Comparison of ENCODE assay signal across 8 cellular contexts in genomic region chr1:40508375-40509341, GRCh38. TPM values are rescaled to one million over a fixed set of nuclear protein-coding genes. Genes with fewer than 3 reads are reported as not detected.
DNase-seq lines count a peak whose midpoint lies in the region; ATAC-seq, FAIRE-seq and TF ChIP-seq lines count a peak whose summit lies in the region.

EXO5 (plus strand) TSS chr1:40508767; CDS start chr1:40514545, 5,778 bp downstream.

- intact Hi-C loops in HepG2 (cut with micrococcal nuclease; ENCODE audit: unreplicated experiment): no loop called here

- TF ChIP-seq CTCF in HepG2 (CRISPR knock-in tag; IDR thresholded peaks at IDR 0.05): no peak; the same call in 1 of the 2 replicates

- H3K4me1 ChIP-seq in HepG2 (ENCODE audit: insufficient read depth, low read length): peaks cover 18% of the 10 kb centered on the region

- H3K27me3 ChIP-seq in HepG2 (ENCODE audit: control insufficient read depth in 1 of 2, insufficient read depth in 2 of 2, low read length in 2 of 2): no peaks in the 10 kb centered on the region; a peak in 1 of 5 replicates

- no peaks in the 10 kb centered on the region for H4K20me1 ChIP-seq in HepG2 (ENCODE audit: insufficient read depth, low read length)

- in situ Hi-C loops in HepG2 (cut with HindIII; ENCODE audit: extremely low pct_ligation_motif_present, low pct_unique_long_range_greater_than_20kb): no loop called here

- H3K4me2 ChIP-seq in HepG2 (ENCODE audit: low read depth, low read length): peak within 1 kb of the TSS; percentile 89

- POLR2A ChIA-PET in HepG2 (lab: Yijun Ruan, JAX): interaction anchor here (0.6 to 2.6 kb wide), 5 partner anchors 8 to 88 kb away, joined by 3 to 27 read pairs (median 4); partner anchors contain the start of genes ZFP69B and ZNF684

- no peak for TF ChIP-seq EP300 in HepG2 (IDR thresholded peaks at IDR 0.05; ENCODE audit: low read depth in 2 of 2, low read length in 2 of 2)
- TF ChIP-seq EP300 in HepG2 (CRISPR knock-in tag; IDR thresholded peaks at IDR 0.05; ENCODE audit: borderline replicate concordance): no peak

- BruUV-seq in HepG2 (replicated peaks; lab: Mats Ljungman, UMichigan): TSS peak; percentile 77

- ATAC-seq in HG03159 (IDR thresholded peaks at IDR 0.05; ENCODE audit: unreplicated experiment) (peak; percentile 86), HepG2 (peak; percentile 98)

- H3K9ac ChIP-seq in HepG2 (ENCODE audit: insufficient read depth, low read depth, low read length): peak within 1 kb of the TSS; percentile 89

- H3K36me3 ChIP-seq in HepG2 (replicated peaks in 1 of 2; ENCODE audit: control insufficient read depth in 1 of 2, insufficient read depth in 2 of 2, low read length in 2 of 2): peaks cover 0 to 4% of the 10 kb centered on the region in 2 experiments; a peak in 2 of 5 replicates

- WGBS in HepG2 (ENCODE audit: low lambda C conversion rate): 1% methylated on average over 29 of the region's 76 CpGs

- peak within 1 kb of the TSS; percentile 76 for H3K27ac ChIP-seq in HepG2 (ENCODE audit: extremely low read length, insufficient read depth, low read length)

- peaks cover 36% of the 10 kb centered on the region for H3K79me2 ChIP-seq in HepG2 (ENCODE audit: insufficient read depth, low read length)

- FAIRE-seq in A204.1 (lab: Jason Lieb, UNC): peak; percentile 27
- no peak for FAIRE-seq in HepG2 (lab: Jason Lieb, UNC)

- peak; percentile 66 to 71 for DNase-seq in NCI-H524 (lab: John Stamatoyannopoulos, UW)
- DNase-seq in activated CD4-positive, alpha-beta T cell treated with anti-CD3 and anti-CD28 coated beads, Interleukin-2, amount 50 U/mL, for 4 hours: peak; percentile 78 to 83
- peak; percentile 84 for DNase-seq in dermis blood vessel endothelial cell
- DNase-seq in HepG2 (ENCODE audit: low spot score): peak; percentile 58
- DNase-seq in stimulated activated CD4-positive, alpha-beta T cell treated with anti-CD3 and anti-CD28 coated beads, Interleukin-2, amount 100 ng/mL, for 48 hours: peak; percentile 76 to 85

- peak within 1 kb of the TSS; percentile 70 to 79 (median 70) for H3K4me3 ChIP-seq in HepG2 (replicated peaks in 1 of 3; ENCODE audit: insufficient read depth in 1 of 3, low read depth in 2 of 3, low read length in 3 of 3)

- TF ChIP-seq POLR2A in GM18526 (IDR thresholded peaks at IDR 0.05; ENCODE audit: extremely low read depth, insufficient read length) (peak; percentile 90), HepG2 (IDR thresholded peaks at IDR 0.05; ENCODE audit: insufficient read depth in 1 of 2, low read depth in 2 of 2, low read length in 2 of 2) (peak; percentile 76 to 93)

- peak within 1 kb of the TSS; percentile 80 for H2AFZ ChIP-seq in HepG2 (ENCODE audit: low read length)

- CTCF ChIA-PET in HepG2 (lab: Yijun Ruan, JAX; ENCODE audit: low intra/inter-chr PET ratio, low total read pairs): no interaction called here

- no peaks in the 10 kb centered on the region for H3K9me3 ChIP-seq in HepG2 (ENCODE audit: low read length)

- TF ChIP-seq RAD21 in HepG2 (CRISPR knock-in tag; IDR thresholded peaks at IDR 0.05): 0 out of 2 replicates have a peak, but pooled peaks have one; percentile 42

TF ChIP-seq in HepG2, 621 proteins besides CTCF, POLR2A, EP300 and RAD21 (continues in another document):
- TF ChIP-seq ARNT (IDR thresholded peaks at IDR 0.05): no peak
- TF ChIP-seq CCDC6 (CRISPR knock-in tag; IDR thresholded peaks at IDR 0.05): no peak
- TF ChIP-seq ZHX2 (IDR thresholded peaks at IDR 0.05; ENCODE audit: low read depth): no peak
- no peak for TF ChIP-seq ZHX2 (CRISPR knock-in tag; IDR thresholded peaks at IDR 0.05; ENCODE audit: borderline replicate concordance)
- peak; percentile 75 for TF ChIP-seq PRDM15 (CRISPR knock-in tag; IDR thresholded peaks at IDR 0.05)

RNA-seq across cellular contexts. Expression of gene EXO5, which starts in this region (rescaled TPM):
- 6.7 and 11.9 TPM in 2 replicates for total RNA-seq in dermis blood vessel endothelial cell
- total RNA-seq in HepG2 (2016; rRNA removed; fragmentation: Illumina TruSeq; extraction: Trizol): 20.5 and 29.6 TPM in 2 replicates
- 11.4 and 12.7 TPM in 2 replicates for total RNA-seq in HepG2 (2016; cell fraction: cytosol; rRNA removed; fragmentation: Illumina TruSeq; extraction: Trizol; ENCODE audit: low read depth)
- total RNA-seq in HepG2 (2016; cell fraction: insoluble cytoplasmic fraction; rRNA removed; fragmentation: Illumina TruSeq; extraction: Trizol): 20.3 and 25.9 TPM in 2 replicates
- 17.4 and 20.4 TPM in 2 replicates for total RNA-seq in HepG2 (2016; cell fraction: membrane; rRNA removed; fragmentation: Illumina TruSeq; extraction: Trizol)
- total RNA-seq in HepG2 (2016; cell fraction: nucleus; rRNA removed; fragmentation: Illumina TruSeq; extraction: Trizol): 13.8 and 19.7 TPM in 2 replicates
- polyA plus RNA-seq in HepG2 (2011; rRNA removed): 7.4 and 9.9 TPM in 2 replicates
- 6.0 and 7.8 TPM in 2 replicates for polyA plus RNA-seq in HepG2 (2011; cell fraction: cytosol; rRNA removed)
- polyA plus RNA-seq in HepG2 (2011; cell fraction: nucleus; rRNA removed): 12.7 and 15.3 TPM in 2 replicates
- 10.0 and 11.0 TPM in 2 replicates for polyA plus RNA-seq in HepG2 (2012)
- 2.0 TPM in 2 replicates for polyA plus RNA-seq in HepG2 (2016; cell fraction: cytosol; fragmentation: Illumina TruSeq; extraction: Trizol; ENCODE audit: low read depth)
- polyA plus RNA-seq in HepG2 (2016; cell fraction: insoluble cytoplasmic fraction; fragmentation: Illumina TruSeq; extraction: Trizol; ENCODE audit: low read depth): 22.8 and 23.7 TPM in 2 replicates
- polyA plus RNA-seq in HepG2 (2016; cell fraction: membrane; fragmentation: Illumina TruSeq; extraction: Trizol; ENCODE audit: low read depth): 4.2 and 4.4 TPM in 2 replicates
- polyA plus RNA-seq in HepG2 (2016; cell fraction: nucleus; fragmentation: Illumina TruSeq; extraction: Trizol; ENCODE audit: insufficient read depth, low read depth): 25.6 and 29.3 TPM in 2 replicates
- 6.6 and 10.1 TPM in 2 replicates for polyA minus RNA-seq in HepG2 (2011; rRNA and poly(A)+ RNA removed; ENCODE audit: low replicate concordance)
- 4.1 and 6.1 TPM in 2 replicates for polyA minus RNA-seq in HepG2 (2011; cell fraction: cytosol; rRNA and poly(A)+ RNA removed)
- polyA minus RNA-seq in HepG2 (2011; cell fraction: nucleus; rRNA and poly(A)+ RNA removed): 12.4 and 14.7 TPM in 2 replicates

Comparison
In these comparisons a context has a peak if more than half of its experiments do, and no peak if none do; other contexts are left out.
1. Peak in every context shown above with its lines: DNase-seq, ATAC-seq, H3K4me3 ChIP-seq and H3K27ac ChIP-seq.